Comparison of ENCODE assay signal across 8 cellular contexts in genomic region chr16:85027968-85028637, GRCh38. TPM values are rescaled to one million over a fixed set of nuclear protein-coding genes. Genes with fewer than 3 reads are reported as not detected.
A peak's percentile ranks its signal among the peaks of the same experiment; 100 is the strongest.
DNase-seq lines count a peak whose midpoint lies in the region; ATAC-seq and TF ChIP-seq lines count a peak whose summit lies in the region.

No MANE protein-coding gene starts in this region.

- TF ChIP-seq CTCF in astrocyte of the cerebellum (IDR thresholded peaks at IDR 0.05; ENCODE audit: low read depth, low read length, missing control alignments) (no peak), kidney epithelial cell (IDR thresholded peaks at IDR 0.05; ENCODE audit: insufficient read depth, low read length, poor library complexity, severe bottlenecking) (peak; percentile 30)

- peak overlapping the region; percentile 90 to 99 for H3K4me3 Mint-ChIP-seq in stimulated activated naive CD8-positive, alpha-beta T cell treated with anti-CD3 and anti-CD28 coated beads, Interleukin-15, amount 100 ng/mL, for 72 hours

- H3K4me3 ChIP-seq in astrocyte of the cerebellum (ENCODE audit: low read depth, low read length) (peak overlapping the region; percentile 67), kidney epithelial cell (ENCODE audit: low read depth, low read length) (peak overlapping the region; percentile 64)

- no peaks in the 10 kb centered on the region for H3K9me3 ChIP-seq in KOPT-K1 (ENCODE audit: insufficient read depth, low read length, poor library complexity, severe bottlenecking)

- peak; percentile 33 for DNase-seq in COLO668 (lab: John Stamatoyannopoulos, UW; ENCODE audit: unreplicated experiment)
- DNase-seq in astrocyte of the cerebellum (ENCODE audit: low read depth): no peak
- no peak for DNase-seq in kidney epithelial cell (ENCODE audit: low read depth)
- peak in 1 of 2 donors; percentile 40 for DNase-seq in stimulated activated naive CD8-positive, alpha-beta T cell treated with anti-CD3 and anti-CD28 coated beads, Interleukin-15, amount 100 ng/mL, for 72 hours
- DNase-seq in DMS114 treated with DMSO at 0.1 percent for 48 hours (lab: John Stamatoyannopoulos, UW; ENCODE audit: unreplicated experiment): no peak
- DNase-seq in DMS153 treated with DMSO at 0.1 percent for 48 hours (lab: John Stamatoyannopoulos, UW; ENCODE audit: unreplicated experiment): no peak

- H3K27me3 Mint-ChIP-seq in stimulated activated naive CD8-positive, alpha-beta T cell treated with anti-CD3 and anti-CD28 coated beads, Interleukin-15, amount 100 ng/mL, for 72 hours: no peaks in the 10 kb centered on the region

- H3K27ac ChIP-seq in KOPT-K1 (ENCODE audit: low read depth, low read length, poor library complexity, severe bottlenecking): peak overlapping the region; percentile 52

- H3K36me3 ChIP-seq in KOPT-K1 (ENCODE audit: insufficient read depth, low read length) (no peaks in the 10 kb centered on the region), kidney epithelial cell (ENCODE audit: control insufficient read depth, insufficient read depth, low read length) (no peaks in the 10 kb centered on the region)

- peak; percentile 30 for ATAC-seq in GM21447 (IDR thresholded peaks at IDR 0.05; ENCODE audit: unreplicated experiment)
- peak; percentile 3 for ATAC-seq in stimulated activated naive CD8-positive, alpha-beta T cell treated with anti-CD3 and anti-CD28 coated beads, Interleukin-15, amount 100 ng/mL, for 72 hours

- no peaks in the 10 kb centered on the region for H3K9me3 Mint-ChIP-seq in stimulated activated naive CD8-positive, alpha-beta T cell treated with anti-CD3 and anti-CD28 coated beads, Interleukin-15, amount 100 ng/mL, for 72 hours

- in situ Hi-C loops in astrocyte of the cerebellum (cut with HindIII; ENCODE audit: low sequenced_read_pairs): no loop called here

- H3K27ac Mint-ChIP-seq in stimulated activated naive CD8-positive, alpha-beta T cell treated with anti-CD3 and anti-CD28 coated beads, Interleukin-15, amount 100 ng/mL, for 72 hours: peak overlapping the region; percentile 94 to 96

- peaks cover 42% of the 10 kb centered on the region for H3K4me1 Mint-ChIP-seq in stimulated activated naive CD8-positive, alpha-beta T cell treated with anti-CD3 and anti-CD28 coated beads, Interleukin-15, amount 100 ng/mL, for 72 hours

- no peaks in the 10 kb centered on the region for H3K27me3 ChIP-seq in kidney epithelial cell (ENCODE audit: control insufficient read depth, insufficient read depth, low read length)

RNA-seq across cellular contexts. Expression of gene KIAA0513, which starts 0.5 kb away (rescaled TPM):
- 1.7 and 1.9 TPM in 2 replicates for total RNA-seq in kidney epithelial cell

RNA-seq across cellular contexts. Expression of gene ZDHHC7, which starts 16.8 kb away (rescaled TPM):
- total RNA-seq in kidney epithelial cell: 53.4 and 62.0 TPM in 2 replicates
